Comparison of ENCODE assay signal across 8 cellular contexts in genomic region chr14:35045798-35046047, GRCh38. TPM values are rescaled to one million over a fixed set of nuclear protein-coding genes. Genes with fewer than 3 reads are reported as not detected.
DNase-seq lines count a peak whose midpoint lies in the region; ATAC-seq and TF ChIP-seq lines count a peak whose summit lies in the region.

No MANE protein-coding gene starts in this region.

- POLR2A ChIA-PET in Panc1 (lab: Charles Lee), result no interaction called here

- H3K36me3 ChIP-seq in Panc1 (ENCODE audit: control insufficient read depth, insufficient read depth, low read length) (no peaks in the 10 kb centered on the region; the same call in none of the 2 replicates), esophagus (ENCODE audit: control insufficient read depth in 2 of 2, insufficient read depth in 2 of 2, low read length in 1 of 2) (no peaks in the 10 kb centered on the region), prostate gland (no peaks in the 10 kb centered on the region)

- H3K4me3 ChIP-seq in GM08714 (ENCODE audit: low read length) (peak overlapping the region; percentile 97), Panc1 (ENCODE audit: low read depth in 2 of 2, low read length in 2 of 2) (peak overlapping the region; percentile 82 to 86), esophagus (ENCODE audit: low read depth in 1 of 2, low read length in 2 of 2) (peak overlapping the region; percentile 63 to 75), prostate gland (peak overlapping the region; percentile 74 to 92)

- intact Hi-C loops in Panc1 (cut with micrococcal nuclease; ENCODE audit: unreplicated experiment), result no loop called here
- intact Hi-C loops in prostate gland (cut with DNase I), result loop anchor here (2.0 to 5.0 kb wide), 4 partner anchors 63 to 583 kb away; partner anchors contain the start of genes NFKBIA, PPP2R3C, PRORP and SPTSSA

- no peak for TF ChIP-seq CTCF in Panc1 (IDR thresholded peaks at IDR 0.05)
- TF ChIP-seq CTCF in prostate gland (IDR thresholded peaks at IDR 0.05), result no peak

- no peaks in the 10 kb centered on the region for H3K27me3 ChIP-seq in Panc1 (ENCODE audit: control insufficient read depth, insufficient read depth, low read length)
- H3K27me3 ChIP-seq in esophagus (ENCODE audit: control insufficient read depth in 1 of 2, insufficient read depth in 2 of 2, low read length in 2 of 2), result no peaks in the 10 kb centered on the region
- no peaks in the 10 kb centered on the region for H3K27me3 ChIP-seq in prostate gland (replicated peaks; ENCODE audit: insufficient read depth)

- no peak for TF ChIP-seq POLR2A in prostate gland (IDR thresholded peaks at IDR 0.05)

- DNase-seq in Panc1 (ENCODE audit: low read depth, low spot score) (no peak), prostate gland (ENCODE audit: low spot score) (no peak), nucleus accumbens (lab: John Stamatoyannopoulos, UW) (no peak), HUDEP-2 (lab: John Stamatoyannopoulos, UW; ENCODE audit: unreplicated experiment in 76 of 76) (no peak)
- no peak for DNase-seq in stimulated activated CD4-positive, alpha-beta T cell treated with anti-CD3 and anti-CD28 coated beads, Interleukin-2, amount 100 ng/mL, for 24 hours

- H3K4me1 ChIP-seq in Panc1 (ENCODE audit: control insufficient read depth, insufficient read depth, low read length), result no peaks in the 10 kb centered on the region; the same call in 1 of the 2 replicates
- H3K4me1 ChIP-seq in esophagus (ENCODE audit: control insufficient read depth in 2 of 2, insufficient read depth in 2 of 2, low read length in 1 of 2), result no peaks in the 10 kb centered on the region
- H3K4me1 ChIP-seq in prostate gland (replicated peaks), result no peaks in the 10 kb centered on the region

- in situ Hi-C loops in Panc1 (cut with HindIII; ENCODE audit: low pct_unique_long_range_greater_than_20kb, low sequenced_read_pairs), result no loop called here

- no TSS peak for BruUV-seq in Panc1 (replicated peaks; lab: Mats Ljungman, UMichigan)

- no peak for ATAC-seq in Panc1
- ATAC-seq in HG02870 (IDR thresholded peaks at IDR 0.05; ENCODE audit: unreplicated experiment), result no peak

- CTCF ChIA-PET in Panc1 (lab: Charles Lee), result no interaction called here

- 1 to 2% methylated on average over 6 of the region's 6 CpGs for WGBS in esophagus, 2 donors
- WGBS in prostate gland, result 0% methylated on average over 6 of the region's 6 CpGs

- H3K27ac ChIP-seq in Panc1 (ENCODE audit: low read length), result peak overlapping the region; percentile 93
- H3K27ac ChIP-seq in esophagus (ENCODE audit: low read depth in 2 of 2, low read length in 1 of 2), result peak overlapping the region; percentile 97 to 98
- peak overlapping the region; percentile 98 to 100 for H3K27ac ChIP-seq in prostate gland

- no peaks in the 10 kb centered on the region for H3K9me3 ChIP-seq in Panc1 (ENCODE audit: control insufficient read depth, insufficient read depth, low read depth, low read length)
- no peaks in the 10 kb centered on the region for H3K9me3 ChIP-seq in esophagus (ENCODE audit: control insufficient read depth in 2 of 2, insufficient read depth in 1 of 2, low read depth in 1 of 2, low read length in 1 of 2)
- H3K9me3 ChIP-seq in prostate gland, result no peaks in the 10 kb centered on the region

RNA-seq across cellular contexts. Expression of gene FAM177A1, which starts 0.3 kb away (rescaled TPM):
- 46.7 TPM for total RNA-seq in Panc1 (2021; ENCODE audit: unreplicated experiment)
- 41.0 TPM for polyA plus RNA-seq in Panc1 (2012; ENCODE audit: insufficient read length)
- 10 to 100 TPM; 42.6 to 43.0 TPM for polyA plus RNA-seq in esophagus
- 10 to 100 TPM; 58.1 to 89.8 TPM for total RNA-seq in prostate gland
